In genomic region chr17:29136998-29137730, GRCh38 we compare ENCODE assay signal across 1 cellular context.
TF ChIP-seq lines count a peak whose summit lies in the region.

No MANE protein-coding gene starts in this region.

TF ChIP-seq in GM23338, 12 proteins besides CTCF, POLR2A, EP300 and RAD21 (continued from another document):
- TF ChIP-seq REST (IDR thresholded peaks at IDR 0.05; ENCODE audit: unreplicated experiment): no peak
- TF ChIP-seq ZNF462 (CRISPR knock-in tag; IDR thresholded peaks at IDR 0.05): no peak
